In the genomic region with DNA sequence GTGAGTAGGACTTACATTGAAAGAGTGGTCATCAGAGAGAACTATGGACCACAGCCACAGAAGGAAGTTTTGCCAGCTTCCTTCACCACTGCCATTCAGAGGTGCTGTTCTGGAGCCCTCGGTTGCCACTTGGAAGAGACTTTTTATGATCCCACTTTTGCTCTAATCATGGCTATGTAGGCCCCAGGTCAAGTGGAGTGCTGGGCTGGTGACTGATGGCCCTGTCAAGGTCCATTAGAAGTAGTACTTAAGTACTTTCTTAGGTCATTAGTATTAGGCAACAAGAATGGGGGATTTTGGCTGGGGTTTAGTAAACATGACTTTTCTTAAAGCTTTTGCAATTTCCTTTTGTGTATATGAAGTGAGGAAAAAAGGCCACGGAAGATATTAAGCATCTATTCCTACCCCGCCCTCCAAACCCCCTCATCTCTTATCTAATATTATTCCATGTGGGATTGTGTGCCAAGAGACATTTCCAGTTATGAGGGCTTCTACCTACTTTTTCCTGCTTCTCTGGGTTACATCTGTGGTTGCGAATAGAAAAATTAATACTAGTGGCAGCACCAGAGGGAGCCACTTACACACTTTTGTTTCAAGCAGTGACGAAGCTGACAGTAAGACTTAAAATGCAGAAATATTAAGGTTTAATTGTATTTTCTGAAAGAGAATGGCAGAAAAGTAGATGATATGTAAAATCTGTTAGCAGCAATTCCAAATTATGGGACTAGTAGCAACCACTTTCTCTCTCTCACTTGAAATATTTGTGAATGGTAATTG, we compare ENCODE assay signal across 8 cellular contexts.
A peak's percentile ranks its signal among the peaks of the same experiment; 100 is the strongest.
DNase-seq lines count a peak whose midpoint lies in the region; ATAC-seq, FAIRE-seq and TF ChIP-seq lines count a peak whose summit lies in the region.

No MANE protein-coding gene starts in this region.

- no peaks in the 10 kb centered on the region for H3K79me2 ChIP-seq in DOHH2 (ENCODE audit: control insufficient read depth, low read length)

- no peaks in the 10 kb centered on the region for H3K4me1 ChIP-seq in DOHH2 (ENCODE audit: control insufficient read depth, low read length)

- FAIRE-seq in islet of Langerhans (lab: Jason Lieb, UNC): peak; percentile 94

- no peaks in the 10 kb centered on the region for H3K27me3 ChIP-seq in DOHH2 (ENCODE audit: control insufficient read depth, low read length)

- H3K27ac ChIP-seq in DOHH2 (ENCODE audit: low read depth, low read length): no peak overlapping the region

- no peak for DNase-seq in LNCaP clone FGC (ENCODE audit: low read depth)
- DNase-seq in amniotic epithelial cell (ENCODE audit: low read depth): peak; percentile 31
- DNase-seq in stimulated activated CD4-positive, alpha-beta T cell treated with anti-CD3 and anti-CD28 coated beads, Interleukin-4, amount 100 ng/mL, for 24 hours: no peak
- no peak for DNase-seq in HuH-7.5 (ENCODE audit: low spot score)

- ATAC-seq in HG03280 (IDR thresholded peaks at IDR 0.05; ENCODE audit: unreplicated experiment) (no peak), HG03457 (IDR thresholded peaks at IDR 0.05; ENCODE audit: unreplicated experiment) (no peak)

- H3K9me2 ChIP-seq in DOHH2 (replicated peaks; ENCODE audit: control insufficient read depth, low read length): no peaks in the 10 kb centered on the region

- no peaks in the 10 kb centered on the region for H4K20me1 ChIP-seq in DOHH2 (ENCODE audit: control insufficient read depth, insufficient read depth, low read depth, low read length)

- H3K4me3 ChIP-seq in DOHH2 (ENCODE audit: low read length) (no peak overlapping the region), LNCaP clone FGC (ENCODE audit: low read depth, low read length) (no peak overlapping the region)

- H3K9me3 ChIP-seq in DOHH2 (ENCODE audit: control insufficient read depth, insufficient read depth, low read length): no peaks in the 10 kb centered on the region

- no peaks in the 10 kb centered on the region for H3K36me3 ChIP-seq in DOHH2 (ENCODE audit: control insufficient read depth, low read length)

- no peaks in the 10 kb centered on the region for H3F3A ChIP-seq in DOHH2 (ENCODE audit: control insufficient read depth, insufficient read depth)

- H3K4me2 ChIP-seq in DOHH2 (ENCODE audit: low read length): no peak overlapping the region

- TF ChIP-seq CTCF in DOHH2 (IDR thresholded peaks at IDR 0.05; ENCODE audit: low read depth, low read length, poor library complexity, severe bottlenecking) (peak; percentile 35), LNCaP clone FGC (IDR thresholded peaks at IDR 0.05; ENCODE audit: control insufficient read depth, extremely low read depth, insufficient read depth) (peak; percentile 71)
